Comparison of ENCODE assay signal across 24 cellular contexts in genomic region chr1:246815693-246816270, GRCh38.
DNase-seq lines count a peak whose midpoint lies in the region; ATAC-seq, FAIRE-seq and TF ChIP-seq lines count a peak whose summit lies in the region.
"Had no signal": no experiment of that assay in that cellular context is flagged by ENCODE, and none has a peak within 500 bp of the region (broad histone marks: within the 10 kb centered on the region; RNA-seq: fewer than 3 reads in every experiment).

No MANE protein-coding gene starts in this region.

- DNase-seq in H1 (ENCODE audit: low read depth in 1 of 2, low spot score in 2 of 2), result no peak
- DNase-seq in ACHN, result no peak
- DNase-seq in right lobe of liver, result no peak
- DNase-seq in NCI-H2081 (lab: John Stamatoyannopoulos, UW), result no peak
- DNase-seq: activated CD4-positive, alpha-beta memory T cell treated with anti-CD3 and anti-CD28 coated beads for 36 hours; activated naive CD4-positive, alpha-beta T cell treated with Interleukin-2 at 50 U/mL for 16 hours; activated T-cell treated with anti-CD3 and anti-CD28 coated beads, Interleukin-2, amount 50 U/mL, for 1 hour; amygdala; DMS153; left cardiac atrium; NCI-H1436 treated with DMSO at 0.1 percent for 48 hours; NCI-H82; Peyer's patch; stimulated activated CD4-positive, alpha-beta T cell treated with anti-CD3 and anti-CD28 coated beads, Interleukin-4, amount 100 ng/mL, for 1 hour; T-helper 2 cell had no signal

- no peaks in the 10 kb centered on the region for H3K79me2 ChIP-seq in H1 (ENCODE audit: control insufficient read depth in 1 of 2, insufficient read depth in 2 of 2, low read length in 2 of 2)

- H3K4ac ChIP-seq in H1 (replicated peaks; ENCODE audit: insufficient read length, low read depth, low read length), result no peak overlapping the region

- ATAC-seq in GM19395 (IDR thresholded peaks at IDR 0.05; ENCODE audit: unreplicated experiment) (peak; percentile 82), HG03175 (IDR thresholded peaks at IDR 0.05; ENCODE audit: unreplicated experiment) (peak; percentile 90), right lobe of liver (no peak), GM18502 (IDR thresholded peaks at IDR 0.05; ENCODE audit: poor library complexity, unreplicated experiment) (no peak)
- ATAC-seq: A549, left cardiac atrium had no signal

- 0 out of 2 replicates have a peak overlapping the region, but pooled peaks have one; percentile 27 for H2AFZ ChIP-seq in H1 (ENCODE audit: low read length)

- in situ Hi-C loops in ACHN (cut with HindIII; ENCODE audit: low pct_ligation_motif_present, low pct_unique_long_range_greater_than_20kb, low sequenced_read_pairs), result no loop called here

- no peak overlapping the region for H4K91ac ChIP-seq in H1 (replicated peaks; ENCODE audit: insufficient read length, low read length)

- H2BK5ac ChIP-seq in H1 (ENCODE audit: low read depth, low read length), result no peak overlapping the region

- no peak for TF ChIP-seq EP300 in H1 (IDR thresholded peaks at IDR 0.05; ENCODE audit: borderline replicate concordance in 1 of 2, low read depth in 2 of 2, low read length in 2 of 2)

- CTCF ChIA-PET in H1 (lab: Charles Lee; ENCODE audit: partially characterized antibody), result interaction anchor here (0.6 to 0.9 kb wide), 3 partner anchors 15 to 126 kb away, joined by 3 read pairs; no protein-coding TSS in a partner anchor

- H4K20me1 ChIP-seq in BLaER1 (no peaks in the 10 kb centered on the region), H1 (replicated peaks in 1 of 2; ENCODE audit: control insufficient read depth in 1 of 2, insufficient read depth in 2 of 2, low read length in 2 of 2) (no peaks in the 10 kb centered on the region)

- H3K27ac ChIP-seq in BLaER1, result peak overlapping the region; percentile 74
- H3K27ac ChIP-seq in H1 (ENCODE audit: low read depth, low read length), result no peak overlapping the region
- no peak overlapping the region for H3K27ac ChIP-seq in right lobe of liver
- H3K27ac ChIP-seq: A549, epithelial cell of prostate, Peyer's patch, prostate gland, skin epidermis had no signal

- 92% methylated on average over 11 of the region's 11 CpGs; no CpG with 5 or more reads in 1 of the 2 experiments for WGBS in H1 (ENCODE audit: extremely low coverage in 1 of 2, insufficient coverage in 1 of 2, insufficient read length in 1 of 2, insufficient replicate concordance in 2 of 2, low coverage in 1 of 2, low lambda C conversion rate in 2 of 2, missing lambda C conversion rate in 1 of 2), 2 experiments
- WGBS in right lobe of liver (ENCODE audit: insufficient coverage, low coverage, low lambda C conversion rate, missing lambda C conversion rate), result 21% methylated on average over 4 of the region's 11 CpGs

- H3K14ac ChIP-seq in H1 (ENCODE audit: insufficient read length), result no peak overlapping the region

- no peak overlapping the region for H3K56ac ChIP-seq in H1 (replicated peaks; ENCODE audit: insufficient read length, low read depth, low read length)

- no peak overlapping the region for H3K18ac ChIP-seq in H1 (ENCODE audit: extremely low read depth, low read length)

- H3K23me2 ChIP-seq in H1 (ENCODE audit: low read depth, low read length), result no peaks in the 10 kb centered on the region; the same call in 1 of the 2 replicates

- POLR2A ChIA-PET in H1 (lab: Charles Lee; ENCODE audit: partially characterized antibody), result no interaction called here

- peaks cover 36% of the 10 kb centered on the region for H3K4me1 ChIP-seq in BLaER1
- peaks cover 4 to 10% (median 7%) of the 10 kb centered on the region in 4 experiments for H3K4me1 ChIP-seq in H1 (replicated peaks in 1 of 4; ENCODE audit: control insufficient read depth in 3 of 4, insufficient read depth in 4 of 4, low read length in 3 of 4)
- H3K4me1 ChIP-seq in right lobe of liver, result no peaks in the 10 kb centered on the region
- H3K4me1 ChIP-seq: A549, Peyer's patch, prostate gland had no signal

- no peak for TF ChIP-seq RAD21 in H1 (IDR thresholded peaks at IDR 0.05 in 1 of 2, conservative IDR thresholded peaks at IDR 0.05 in 1 of 2; ENCODE audit: low read depth in 2 of 2, low read length in 2 of 2)

- H3K27me3 ChIP-seq in BLaER1 (no peaks in the 10 kb centered on the region), H1 (replicated peaks in 1 of 4; ENCODE audit: control insufficient read depth in 3 of 4, extremely low read depth in 1 of 4, insufficient read depth in 3 of 4, low read length in 3 of 4) (no peaks in the 10 kb centered on the region), right lobe of liver (no peaks in the 10 kb centered on the region)
- H3K27me3 ChIP-seq: Peyer's patch had no signal

- peak overlapping the region; percentile 27; the same call in 1 of the 2 replicates for H3K4me3 ChIP-seq in BLaER1
- H3K4me3 ChIP-seq in H1 (ENCODE audit: extremely low read depth in 1 of 4, insufficient read depth in 2 of 4, low read depth in 3 of 4, low read length in 4 of 4), result no peak overlapping the region
- H3K4me3 ChIP-seq in right lobe of liver, result no peak overlapping the region
- H3K4me3 ChIP-seq: A549, Peyer's patch, prostate gland, skin epidermis had no signal

- H4K5ac ChIP-seq in H1 (ENCODE audit: insufficient read length, low read depth, low read length), result no peak overlapping the region

- H3K4me2 ChIP-seq in BLaER1, result peak overlapping the region; percentile 82
- no peak overlapping the region for H3K4me2 ChIP-seq in H1 (ENCODE audit: insufficient read depth in 1 of 2, low read depth in 2 of 2, low read length in 2 of 2)
- H3K4me2 ChIP-seq: A549 had no signal

- H3K36me3 ChIP-seq in BLaER1 (no peaks in the 10 kb centered on the region; the same call in 1 of the 2 replicates), H1 (ENCODE audit: control insufficient read depth in 2 of 4, insufficient read depth in 4 of 4, low read length in 3 of 4) (no peaks in the 10 kb centered on the region), right lobe of liver (no peaks in the 10 kb centered on the region)
- H3K36me3 ChIP-seq: Peyer's patch, prostate gland had no signal

- peak overlapping the region; percentile 43 for H2BK120ac ChIP-seq in H1 (replicated peaks; ENCODE audit: low read depth, low read length)

- H3K9me3 ChIP-seq in BLaER1 (peaks cover 9% of the 10 kb centered on the region), H1 (ENCODE audit: insufficient read depth in 2 of 2, low read depth in 1 of 2, low read length in 1 of 2) (no peaks in the 10 kb centered on the region), right lobe of liver (no peaks in the 10 kb centered on the region)
- H3K9me3 ChIP-seq: A549, Peyer's patch, prostate gland had no signal

- no peak for TF ChIP-seq CTCF in H1 (IDR thresholded peaks at IDR 0.05; ENCODE audit: control extremely low read depth in 1 of 3, insufficient read depth in 1 of 3, low read depth in 1 of 3, low read length in 3 of 3)
- TF ChIP-seq CTCF in right lobe of liver (IDR thresholded peaks at IDR 0.05), result no peak

- peak overlapping the region; percentile 55; the same call in 1 of the 2 replicates for H2BK20ac ChIP-seq in H1 (ENCODE audit: low read length)

- FAIRE-seq in H1 (lab: Jason Lieb, UNC), result no peak
- FAIRE-seq: A549, GM12891 had no signal

- H2AK5ac ChIP-seq in H1 (ENCODE audit: low read depth, low read length), result no peak overlapping the region

- no peak overlapping the region for H4K8ac ChIP-seq in H1 (ENCODE audit: extremely low read depth, insufficient read depth, low read length)

- H2BK12ac ChIP-seq in H1 (ENCODE audit: low read depth, low read length), result peak overlapping the region; percentile 84; the same call in 1 of the 2 replicates

- intact Hi-C loops in right lobe of liver (cut with DNase I), result no loop called here

- H3K23ac ChIP-seq in H1 (ENCODE audit: insufficient read length), result no peak overlapping the region

- no peak overlapping the region for H2BK15ac ChIP-seq in H1 (ENCODE audit: low read length)

- H3K79me1 ChIP-seq in H1 (ENCODE audit: low read depth, low read length), result no peaks in the 10 kb centered on the region

- H3K9ac ChIP-seq in BLaER1, result peak overlapping the region; percentile 63
- H3K9ac ChIP-seq in H1 (replicated peaks in 1 of 4; ENCODE audit: extremely low read depth in 1 of 4, low read depth in 3 of 4, low read length in 3 of 4), result no peak overlapping the region

- no peak for TF ChIP-seq POLR2A in H1 (IDR thresholded peaks at IDR 0.05; ENCODE audit: control extremely low read depth in 1 of 2, low read depth in 2 of 2, low read length in 2 of 2)
- no peak for TF ChIP-seq POLR2A in right lobe of liver (IDR thresholded peaks at IDR 0.05)

TF ChIP-seq in H1, 55 proteins besides CTCF, POLR2A, EP300 and RAD21 (continues in another document):
- TF ChIP-seq GABPA (IDR thresholded peaks at IDR 0.05; ENCODE audit: borderline replicate concordance, insufficient read depth, low read length) (no peak), ZNF274 (IDR thresholded peaks at IDR 0.05; ENCODE audit: borderline replicate concordance, extremely low read depth, low read length) (no peak), HDAC2 (IDR thresholded peaks at IDR 0.05; ENCODE audit: borderline replicate concordance in 1 of 2, low read depth in 2 of 2, low read length in 2 of 2) (no peak), CTBP2 (IDR thresholded peaks at IDR 0.05; ENCODE audit: borderline replicate concordance, insufficient read depth, insufficient read length, low read length) (no peak), FOSL1 (IDR thresholded peaks at IDR 0.05; ENCODE audit: insufficient read depth, low read depth, low read length) (no peak), KDM4A (IDR thresholded peaks at IDR 0.05; ENCODE audit: low read depth, low read length, severe bottlenecking) (no peak), SP1 (IDR thresholded peaks at IDR 0.05; ENCODE audit: low read depth, low read length) (no peak), BCL11A (IDR thresholded peaks at IDR 0.05; ENCODE audit: low read depth in 2 of 2, low read length in 2 of 2) (no peak), RFX5 (IDR thresholded peaks at IDR 0.05; ENCODE audit: borderline replicate concordance, low read depth, low read length) (no peak), SUZ12 (IDR thresholded peaks at IDR 0.05; ENCODE audit: low read length) (no peak)
- TF ChIP-seq, protein P1, sequence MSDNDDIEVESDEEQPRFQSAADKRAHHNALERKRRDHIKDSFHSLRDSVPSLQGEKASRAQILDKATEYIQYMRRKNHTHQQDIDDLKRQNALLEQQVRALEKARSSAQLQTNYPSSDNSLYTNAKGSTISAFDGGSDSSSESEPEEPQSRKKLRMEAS (IDR thresholded peaks at IDR 0.05), result no peak

Comparison
In these comparisons a context has a peak if more than half of its experiments do, and no peak if none do; other contexts are left out.
1. ATAC-seq: peak in GM19395 (single experiment) and HG03175 (single experiment); none in right lobe of liver (0 of 4) and GM18502 (single experiment).